In genomic region chrX:109393859-109394258, GRCh38 we compare ENCODE assay signal across 11 cellular contexts.
A peak's percentile ranks its signal among the peaks of the same experiment; 100 is the strongest.
DNase-seq lines count a peak whose midpoint lies in the region; ATAC-seq and TF ChIP-seq lines count a peak whose summit lies in the region.
"Had no signal": no experiment of that assay in that cellular context is flagged by ENCODE, and none has a peak within 500 bp of the region (broad histone marks: within the 10 kb centered on the region; RNA-seq: fewer than 3 reads in every experiment).

No MANE protein-coding gene starts in this region.

- no peaks in the 10 kb centered on the region for H3K79me2 ChIP-seq in HCT116 (ENCODE audit: insufficient read depth, low read length)

- no TSS peak for BruUV-seq in HCT116 (replicated peaks; lab: Mats Ljungman, UMichigan)

- TF ChIP-seq RAD21 in HCT116 (IDR thresholded peaks at IDR 0.05; ENCODE audit: low read depth): peak; percentile 36; the same call in 1 of the 2 replicates

- no peak for TF ChIP-seq POLR2A in HCT116 (IDR thresholded peaks at IDR 0.05; ENCODE audit: borderline replicate concordance, extremely low read depth, insufficient read depth, insufficient read length)
- no peak for TF ChIP-seq POLR2A in thyroid gland (IDR thresholded peaks at IDR 0.05)

- POLR2A ChIA-PET in HCT116 (lab: Charles Lee): no interaction called here

- H3K9me2 ChIP-seq in HCT116 (ENCODE audit: insufficient read depth): no peaks in the 10 kb centered on the region

- H3K27me3 ChIP-seq in HCT116 (ENCODE audit: insufficient read depth, low read length): no peaks in the 10 kb centered on the region
- H3K27me3 ChIP-seq in thyroid gland: no peaks in the 10 kb centered on the region
- H3K27me3 ChIP-seq: ascending aorta, right lobe of liver had no signal

- H3K4me3 ChIP-seq in HCT116 (replicated peaks in 1 of 2; ENCODE audit: low read depth in 1 of 2, low read length in 2 of 2): no peak overlapping the region
- no peak overlapping the region for H3K4me3 ChIP-seq in thyroid gland (replicated peaks in 1 of 3)
- H3K4me3 ChIP-seq: ascending aorta, right lobe of liver had no signal

- DNase-seq in HCT116 (ENCODE audit: low read depth, low spot score) (no peak), NCI-H69 (lab: John Stamatoyannopoulos, UW) (peak; percentile 3), iris pigment epithelial cell (ENCODE audit: low read depth) (peak; percentile 5), AG08395 (ENCODE audit: low spot score) (no peak), SK-N-DZ (ENCODE audit: low spot score) (no peak), thyroid gland (no peak)
- DNase-seq: NCI-H1092, right lobe of liver, SHP77 had no signal

- peak; percentile 64 for ATAC-seq in GM18867 (IDR thresholded peaks at IDR 0.05; ENCODE audit: unreplicated experiment)
- ATAC-seq in HCT116: peak; percentile 81

- peak in 2 of 3 experiments; percentile 19 to 29; a peak in 3 of 6 replicates for TF ChIP-seq CTCF in HCT116 (IDR thresholded peaks at IDR 0.05 in 2 of 3, conservative IDR thresholded peaks at IDR 0.05 in 1 of 3; ENCODE audit: borderline replicate concordance in 1 of 3, insufficient read depth in 1 of 3, low read depth in 2 of 3, low read length in 2 of 3)
- no peak for TF ChIP-seq CTCF in thyroid gland (IDR thresholded peaks at IDR 0.05)

- H3K4me2 ChIP-seq in HCT116 (ENCODE audit: low read length): no peak overlapping the region

- H3K9me3 ChIP-seq in HCT116 (ENCODE audit: control insufficient read depth in 1 of 2, insufficient read depth in 1 of 2, low read depth in 1 of 2, low read length in 2 of 2): no peaks in the 10 kb centered on the region
- H3K9me3 ChIP-seq in thyroid gland: no peaks in the 10 kb centered on the region
- H3K9me3 ChIP-seq: ascending aorta, right lobe of liver had no signal

- RAD21 ChIA-PET in HCT116 (lab: Charles Lee; ENCODE audit: low non-redundant PET in 1 of 2, low total read pairs in 2 of 2, uncharacterized antibody in 2 of 2, unreplicated experiment in 2 of 2): no interaction called here

- 11 to 17% methylated on average over 1 of the region's 1 CpG for WGBS in thyroid gland, 2 donors

- H2AFZ ChIP-seq in HCT116 (ENCODE audit: low read depth, low read length, poor library complexity, severe bottlenecking): no peak overlapping the region

- no peaks in the 10 kb centered on the region for H3K36me3 ChIP-seq in HCT116 (ENCODE audit: control insufficient read depth in 1 of 2, insufficient read depth in 2 of 2, low read length in 2 of 2)
- no peaks in the 10 kb centered on the region for H3K36me3 ChIP-seq in thyroid gland
- H3K36me3 ChIP-seq: ascending aorta, right lobe of liver had no signal

- intact Hi-C loops in HCT116 (cut with micrococcal nuclease): no loop called here
- intact Hi-C loops in thyroid gland (cut with DNase I): no loop called here

- no peak overlapping the region for H3K9ac ChIP-seq in HCT116 (ENCODE audit: low read length)

- no peaks in the 10 kb centered on the region for H4K20me1 ChIP-seq in HCT116 (ENCODE audit: insufficient read depth)

- H3K27ac ChIP-seq in HCT116 (ENCODE audit: low read depth, low read length) (no peak overlapping the region), thyroid gland (no peak overlapping the region)
- H3K27ac ChIP-seq: ascending aorta, right lobe of liver had no signal

- CTCF ChIA-PET in HCT116 (lab: Charles Lee): no interaction called here

- H3K4me1 ChIP-seq in HCT116 (ENCODE audit: control insufficient read depth in 1 of 2, insufficient read depth in 2 of 2, low read length in 2 of 2) (no peaks in the 10 kb centered on the region), thyroid gland (no peaks in the 10 kb centered on the region)
- H3K4me1 ChIP-seq: ascending aorta, right lobe of liver had no signal

TF ChIP-seq in HCT116, 20 proteins besides CTCF, POLR2A, EP300 and RAD21:
- no peak for TF ChIP-seq EZH2phosphoT487 (IDR thresholded peaks at IDR 0.05; ENCODE audit: borderline replicate concordance)
- TF ChIP-seq, protein P1, sequence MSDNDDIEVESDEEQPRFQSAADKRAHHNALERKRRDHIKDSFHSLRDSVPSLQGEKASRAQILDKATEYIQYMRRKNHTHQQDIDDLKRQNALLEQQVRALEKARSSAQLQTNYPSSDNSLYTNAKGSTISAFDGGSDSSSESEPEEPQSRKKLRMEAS (IDR thresholded peaks at IDR 0.05): no peak
- no peak for TF ChIP-seq TCF7L2 (IDR thresholded peaks at IDR 0.05; ENCODE audit: borderline replicate concordance, extremely low read depth, insufficient read depth, insufficient read length)
- no peak for TF ChIP-seq ZBTB33 (IDR thresholded peaks at IDR 0.05; ENCODE audit: extremely low read depth, insufficient replicate concordance, low read length)

Comparison
In these comparisons a context has a peak if more than half of its experiments do, and no peak if none do; other contexts are left out.
1. DNase-seq: peak in NCI-H69 (single experiment) and iris pigment epithelial cell (single experiment); none in HCT116 (single experiment), AG08395 (single experiment), SK-N-DZ (single experiment) and thyroid gland (0 of 2).
2. CTCF ChIP-seq: peak in HCT116 (2 of 3); none in thyroid gland (0 of 6).